Comparison of ENCODE assay signal across 18 cellular contexts in the genomic region with DNA sequence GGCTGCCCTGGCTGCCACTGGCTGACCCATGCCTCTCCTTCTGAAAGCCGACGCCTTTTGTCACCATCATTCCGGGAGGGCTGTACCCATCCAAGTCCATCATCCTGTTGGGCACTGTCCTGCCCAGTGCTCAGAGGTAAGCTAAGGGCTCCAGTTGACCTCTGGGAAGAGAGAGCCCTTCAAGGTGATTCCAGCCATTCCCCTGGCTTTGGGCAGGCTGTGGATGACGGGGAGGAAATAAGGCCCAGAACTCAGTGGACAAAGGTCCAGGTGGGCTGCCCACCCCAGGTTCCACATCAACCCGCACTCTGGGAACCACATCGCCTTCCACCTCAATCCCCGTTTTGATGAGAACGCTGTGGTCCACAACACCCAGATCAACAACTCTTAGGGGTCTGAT. TPM values are rescaled to one million over a fixed set of nuclear protein-coding genes. Genes with fewer than 3 reads are reported as not detected.
A peak's percentile ranks its signal among the peaks of the same experiment; 100 is the strongest.
DNase-seq lines count a peak whose midpoint lies in the region; ATAC-seq and TF ChIP-seq lines count a peak whose summit lies in the region.
"Had no signal": no experiment of that assay in that cellular context is flagged by ENCODE, and none has a peak within 500 bp of the region (broad histone marks: within the 10 kb centered on the region; RNA-seq: fewer than 3 reads in every experiment).

No MANE protein-coding gene starts in this region.

- no peaks in the 10 kb centered on the region for H3K36me3 Mint-ChIP-seq in activated T-cell treated with anti-CD3 and anti-CD28 coated beads, Interleukin-2, amount 50 U/mL, for 24 hours (ENCODE audit: low read depth)
- H3K36me3 Mint-ChIP-seq: CD14-positive monocyte; CD8-positive, alpha-beta T cell had no signal

- DNase-seq in activated T-cell treated with anti-CD3 and anti-CD28 coated beads, Interleukin-2, amount 50 U/mL, for 24 hours = peak; percentile 18
- DNase-seq in activated T-cell treated with anti-CD3 and anti-CD28 coated beads for 4 hours (no peak), coronary artery (ENCODE audit: low spot score) (peak; percentile 41), mesenteric fat pad (ENCODE audit: low spot score) (peak; percentile 65), hippocampal formation (lab: John Stamatoyannopoulos, UW) (no peak)
- DNase-seq: 8988T; Calu3; CD8-positive, alpha-beta T cell; DND-41; EL; HFFc6 had no signal

- no peak overlapping the region for H3K4me3 ChIP-seq in coronary artery
- H3K4me3 ChIP-seq: BLaER1, GM12878 had no signal

- ATAC-seq in HG03460 (IDR thresholded peaks at IDR 0.05; ENCODE audit: unreplicated experiment) (no peak), HG03521 (IDR thresholded peaks at IDR 0.05; ENCODE audit: unreplicated experiment) (no peak)
- ATAC-seq: CD8-positive, alpha-beta T cell; GM12878; HCT116 had no signal

- no peaks in the 10 kb centered on the region for H3K4me1 Mint-ChIP-seq in activated T-cell treated with anti-CD3 and anti-CD28 coated beads, Interleukin-2, amount 50 U/mL, for 24 hours (ENCODE audit: low read depth)
- H3K4me1 Mint-ChIP-seq: CD14-positive monocyte had no signal

- no peak for TF ChIP-seq CTCF in coronary artery (IDR thresholded peaks at IDR 0.05)

- H3K4me3 Mint-ChIP-seq in activated T-cell treated with anti-CD3 and anti-CD28 coated beads, Interleukin-2, amount 50 U/mL, for 24 hours = no peak overlapping the region
- H3K4me3 Mint-ChIP-seq: CD14-positive monocyte; CD8-positive, alpha-beta T cell; HFFc6 had no signal

- no peaks in the 10 kb centered on the region for H3K9me3 Mint-ChIP-seq in activated T-cell treated with anti-CD3 and anti-CD28 coated beads, Interleukin-2, amount 50 U/mL, for 24 hours
- H3K9me3 Mint-ChIP-seq: CD8-positive, alpha-beta T cell; HFFc6 had no signal

- H3K27ac ChIP-seq in coronary artery = no peak overlapping the region
- H3K27ac ChIP-seq: BLaER1 had no signal

- H3K27ac Mint-ChIP-seq in activated T-cell treated with anti-CD3 and anti-CD28 coated beads, Interleukin-2, amount 50 U/mL, for 24 hours = no peak overlapping the region
- H3K27ac Mint-ChIP-seq: CD8-positive, alpha-beta T cell; HFFc6 had no signal

- no peaks in the 10 kb centered on the region for H3K27me3 Mint-ChIP-seq in activated T-cell treated with anti-CD3 and anti-CD28 coated beads, Interleukin-2, amount 50 U/mL, for 24 hours

RNA-seq across cellular contexts. Expression of gene NOS2, which starts 45.8 kb away (rescaled TPM):
- 0.13 TPM for total RNA-seq in mesenteric fat pad
- total RNA-seq: Calu3, HFFc6, HT-29 had no signal

Comparison
In these comparisons a context has a peak if more than half of its experiments do, and no peak if none do; other contexts are left out.
1. DNase-seq: peak in activated T-cell treated with anti-CD3 and anti-CD28 coated beads, Interleukin-2, amount 50 U/mL, for 24 hours (single experiment), coronary artery (single experiment) and mesenteric fat pad (single experiment); none in activated T-cell treated with anti-CD3 and anti-CD28 coated beads for 4 hours (single experiment) and hippocampal formation (0 of 2).